9 cellular contexts compared by ENCODE assay signal in genomic region chr15:39171944-39172368, GRCh38.
DNase-seq lines count a peak whose midpoint lies in the region; ATAC-seq and TF ChIP-seq lines count a peak whose summit lies in the region.
"Had no signal": no experiment of that assay in that cellular context is flagged by ENCODE, and none has a peak within 500 bp of the region (broad histone marks: within the 10 kb centered on the region; RNA-seq: fewer than 3 reads in every experiment).

No MANE protein-coding gene starts in this region.

- H3K27me3 Mint-ChIP-seq in T-helper 2 cell treated with Interferon-gamma antibody and Interleukin-4, amounts not matched to agents 5 μg/mL and 100 μg/mL, for 36 hours (ENCODE audit: low read depth), result peaks cover 20% of the 10 kb centered on the region

- H3K27ac Mint-ChIP-seq in T-helper 2 cell treated with Interferon-gamma antibody and Interleukin-4, amounts not matched to agents 5 μg/mL and 100 μg/mL, for 36 hours, result no peak overlapping the region
- H3K27ac Mint-ChIP-seq: B cell had no signal

- no peaks in the 10 kb centered on the region for H3K9me3 Mint-ChIP-seq in T-helper 2 cell treated with Interferon-gamma antibody and Interleukin-4, amounts not matched to agents 5 μg/mL and 100 μg/mL, for 36 hours

- peak; percentile 32 to 43 for ATAC-seq in activated CD4-positive, CD25-positive, alpha-beta regulatory T cell treated with anti-CD3 and anti-CD28 coated beads, Interleukin-2, amount 50 U/mL, for 24 hours
- no peak for ATAC-seq in HG02981 (IDR thresholded peaks at IDR 0.05; ENCODE audit: unreplicated experiment)

- no peaks in the 10 kb centered on the region for H3K36me3 Mint-ChIP-seq in T-helper 2 cell treated with Interferon-gamma antibody and Interleukin-4, amounts not matched to agents 5 μg/mL and 100 μg/mL, for 36 hours (ENCODE audit: low read depth)

- H3K9ac ChIP-seq in neural cell (ENCODE audit: low read length), result no peak overlapping the region

- H2AFZ ChIP-seq in neural cell (ENCODE audit: low read depth, low read length), result no peak overlapping the region

- H3K36me3 ChIP-seq in neural cell (ENCODE audit: insufficient read depth, low read length), result no peaks in the 10 kb centered on the region
- no peaks in the 10 kb centered on the region for H3K36me3 ChIP-seq in vagina

- intact Hi-C loops in vagina (cut with DNase I), result loop anchor here (2.0 kb wide), 1 partner anchor 409 kb away; the partner anchor contains the start of gene THBS1

- TF ChIP-seq POLR2A in vagina (IDR thresholded peaks at IDR 0.05), result no peak

- H3K4me2 ChIP-seq in neural cell (ENCODE audit: low read length), result no peak overlapping the region

- H3K27ac ChIP-seq in neural cell (ENCODE audit: low read length) (no peak overlapping the region), vagina (peak overlapping the region; percentile 19)

- H3K4me1 ChIP-seq in vagina, result peaks cover 19% of the 10 kb centered on the region

- DNase-seq in activated CD4-positive, CD25-positive, alpha-beta regulatory T cell (lab: John Stamatoyannopoulos, UW), result no peak
- DNase-seq in NCI-H146 (lab: John Stamatoyannopoulos, UW), result peak; percentile 70
- DNase-seq in T-helper 2 cell treated with Interferon-gamma antibody and Interleukin-4, amounts not matched to agents 5 μg/mL and 100 μg/mL, for 36 hours (ENCODE audit: low spot score), result peak; percentile 10
- peak; percentile 95 for DNase-seq in fibroblast of gingiva (ENCODE audit: low read depth)
- no peak for DNase-seq in vagina (ENCODE audit: extremely low spot score in 2 of 2)

- H3K4me3 Mint-ChIP-seq in T-helper 2 cell treated with Interferon-gamma antibody and Interleukin-4, amounts not matched to agents 5 μg/mL and 100 μg/mL, for 36 hours, result no peak overlapping the region
- H3K4me3 Mint-ChIP-seq: B cell had no signal

- H3K4me3 ChIP-seq in neural cell (ENCODE audit: low read length) (no peak overlapping the region), vagina (no peak overlapping the region)

- no peaks in the 10 kb centered on the region for H3F3A ChIP-seq in neural cell (ENCODE audit: insufficient read depth, low read length, poor library complexity, severe bottlenecking)

- H4K20me1 ChIP-seq in neural cell (ENCODE audit: insufficient read depth), result no peaks in the 10 kb centered on the region

- H3K79me2 ChIP-seq in neural cell (replicated peaks; ENCODE audit: insufficient read depth, low read length), result no peaks in the 10 kb centered on the region

- peak; percentile 30 for TF ChIP-seq RAD21 in neural cell (conservative IDR thresholded peaks at IDR 0.05)

- peaks cover 3% of the 10 kb centered on the region for H3K4me1 Mint-ChIP-seq in T-helper 2 cell treated with Interferon-gamma antibody and Interleukin-4, amounts not matched to agents 5 μg/mL and 100 μg/mL, for 36 hours (ENCODE audit: low read depth)
- H3K4me1 Mint-ChIP-seq: B cell had no signal

- H3K9me3 ChIP-seq in neural cell (ENCODE audit: low read length) (no peaks in the 10 kb centered on the region), vagina (no peaks in the 10 kb centered on the region)

- no peak for TF ChIP-seq EP300 in neural cell (conservative IDR thresholded peaks at IDR 0.05; ENCODE audit: poor library complexity, severe bottlenecking)

- TF ChIP-seq CTCF in neural cell (IDR thresholded peaks at IDR 0.05; ENCODE audit: poor library complexity, severe bottlenecking), result no peak
- TF ChIP-seq CTCF in vagina (IDR thresholded peaks at IDR 0.05), result peak in 2 of 3 experiments; percentile 30 to 33

- H3K27me3 ChIP-seq in neural cell (ENCODE audit: insufficient read depth, low read depth, low read length) (no peaks in the 10 kb centered on the region), vagina (no peaks in the 10 kb centered on the region)

- H3K9me2 ChIP-seq in neural cell (ENCODE audit: insufficient read depth, low read length), result no peaks in the 10 kb centered on the region

TF ChIP-seq in neural cell, 6 proteins besides CTCF, POLR2A, EP300 and RAD21:
- peak; percentile 25 for TF ChIP-seq SMC3 (conservative IDR thresholded peaks at IDR 0.05; ENCODE audit: poor library complexity)
- no peak for TF ChIP-seq MXI1 (conservative IDR thresholded peaks at IDR 0.05; ENCODE audit: poor library complexity, severe bottlenecking)

Comparison
In these comparisons a context has a peak if more than half of its experiments do, and no peak if none do; other contexts are left out.
1. DNase-seq: peak in NCI-H146 (single experiment), T-helper 2 cell treated with Interferon-gamma antibody and Interleukin-4, amounts not matched to agents 5 μg/mL and 100 μg/mL, for 36 hours (single experiment) and fibroblast of gingiva (single experiment); none in activated CD4-positive, CD25-positive, alpha-beta regulatory T cell (0 of 4) and vagina (0 of 2).